ENCODE assay signal across 13 cellular contexts in the genomic region with DNA sequence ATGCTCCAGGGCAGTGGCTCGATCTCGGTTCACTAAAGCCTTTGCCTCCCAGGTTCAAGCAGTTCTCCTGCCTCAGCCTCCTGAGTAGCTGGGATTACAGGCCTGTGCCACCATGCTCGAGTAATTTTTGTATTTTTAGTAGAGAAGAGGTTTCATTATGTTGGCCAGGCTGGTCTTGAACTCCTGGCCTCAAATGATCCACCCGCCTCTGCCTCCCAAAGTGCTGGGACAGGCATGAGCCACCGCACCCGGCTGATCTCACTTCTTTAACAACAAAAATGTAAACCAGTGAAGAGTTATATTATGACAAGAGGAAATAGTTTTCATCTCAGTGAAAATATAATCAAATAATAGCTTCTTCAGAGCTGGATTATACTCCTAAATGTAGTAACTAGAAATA. TPM values are rescaled to one million over a fixed set of nuclear protein-coding genes. Genes with fewer than 3 reads are reported as not detected.
A peak's percentile ranks its signal among the peaks of the same experiment; 100 is the strongest.
DNase-seq lines count a peak whose midpoint lies in the region; ATAC-seq and FAIRE-seq lines count a peak whose summit lies in the region.
"Not testable (repeated sequence)": the region's sequence is repeated elsewhere in the genome, so short reads cannot be mapped to it uniquely, and the experiment has no call there.
"Had no signal": no experiment of that assay in that cellular context is flagged by ENCODE, and none has a peak within 500 bp of the region (broad histone marks: within the 10 kb centered on the region; RNA-seq: fewer than 3 reads in every experiment).

No MANE protein-coding gene starts in this region.

- intact Hi-C loops in Right ventricle myocardium inferior (cut with DNase I): not testable (repeated sequence)

- peak; percentile 59 for DNase-seq in Right ventricle myocardium inferior (ENCODE audit: missing footprints)

- not testable (repeated sequence) for ATAC-seq in Right ventricle myocardium inferior

- FAIRE-seq in G401.6 (lab: Jason Lieb, UNC): peak; percentile 86

RNA-seq across cellular contexts. Expression of a gene that starts 14.0 kb away (rescaled TPM):
- not detected for total RNA-seq in Right ventricle myocardium inferior
- total RNA-seq: A172; A673; B cell; Caco-2; Calu3; CD4-positive, alpha-beta memory T cell; CD4-positive, alpha-beta T cell; CD4-positive, CD25-positive, alpha-beta regulatory T cell; CD8-positive, alpha-beta memory T cell; CD8-positive, alpha-beta T cell; Daoy had no signal

RNA-seq across cellular contexts. Expression of a gene that starts 16.3 kb away (rescaled TPM):
- total RNA-seq in Right ventricle myocardium inferior: not detected
- total RNA-seq: A172; A673; B cell; Caco-2; Calu3; CD4-positive, alpha-beta memory T cell; CD4-positive, alpha-beta T cell; CD4-positive, CD25-positive, alpha-beta regulatory T cell; CD8-positive, alpha-beta memory T cell; CD8-positive, alpha-beta T cell; Daoy had no signal

RNA-seq across cellular contexts. Expression of a gene that starts 43.9 kb away (rescaled TPM):
- not detected for total RNA-seq in Right ventricle myocardium inferior
- total RNA-seq: A172; A673; B cell; Caco-2; Calu3; CD4-positive, alpha-beta memory T cell; CD4-positive, alpha-beta T cell; CD4-positive, CD25-positive, alpha-beta regulatory T cell; CD8-positive, alpha-beta memory T cell; CD8-positive, alpha-beta T cell; Daoy had no signal
